In genomic region chr2:232325324-232326273, GRCh38 we compare ENCODE assay signal across 9 cellular contexts. TPM values are rescaled to one million over a fixed set of nuclear protein-coding genes. Genes with fewer than 3 reads are reported as not detected.
DNase-seq lines count a peak whose midpoint lies in the region; ATAC-seq and TF ChIP-seq lines count a peak whose summit lies in the region.
"Had no signal": no experiment of that assay in that cellular context is flagged by ENCODE, and none has a peak within 500 bp of the region (broad histone marks: within the 10 kb centered on the region; RNA-seq: fewer than 3 reads in every experiment).

No MANE protein-coding gene starts in this region.

- H3K4me3 ChIP-seq in GM06990 (replicated peaks; ENCODE audit: low read depth, low read length) (no peak overlapping the region), prostate gland (no peak overlapping the region)

- intact Hi-C loops in prostate gland (cut with DNase I) = loop anchor here (2.0 kb wide), 1 partner anchor 401 kb away; no protein-coding TSS in a partner anchor

- TF ChIP-seq POLR2A in prostate gland (IDR thresholded peaks at IDR 0.05) = no peak

- DNase-seq in GM06990 (ENCODE audit: extremely low read depth, insufficient read length) (no peak), M059J (ENCODE audit: low read depth) (peak; percentile 42), glomerular visceral epithelial cell (ENCODE audit: extremely low spot score) (peak; percentile 52), prostate gland (ENCODE audit: low spot score) (no peak), SHP77 treated with DMSO at 0.1 percent for 48 hours (lab: John Stamatoyannopoulos, UW) (no peak), cortex of kidney (lab: John Stamatoyannopoulos, UW) (no peak)

- no peaks in the 10 kb centered on the region for H3K36me3 Mint-ChIP-seq in activated T-helper 17 cell treated with anti-CD3 and anti-CD28 coated beads, Interleukin-2, amount 50 U/mL, for 72 hours (ENCODE audit: low read depth)

- H3K27ac ChIP-seq in prostate gland = no peak overlapping the region

- H3K9me3 ChIP-seq in prostate gland = no peaks in the 10 kb centered on the region

- ATAC-seq in activated T-helper 17 cell treated with anti-CD3 and anti-CD28 coated beads, Interleukin-2, amount 50 U/mL, for 72 hours (replicated peaks) = peak; percentile 42
- ATAC-seq in HG03045 (IDR thresholded peaks at IDR 0.05; ENCODE audit: unreplicated experiment) = no peak

- H3K27me3 Mint-ChIP-seq in activated T-helper 17 cell treated with anti-CD3 and anti-CD28 coated beads, Interleukin-2, amount 50 U/mL, for 72 hours = no peaks in the 10 kb centered on the region

- WGBS in prostate gland = 76% methylated on average over 19 of the region's 24 CpGs

- TF ChIP-seq CTCF in GM06990 (IDR thresholded peaks at IDR 0.05; ENCODE audit: insufficient read depth, low read length, poor library complexity, severe bottlenecking) = peak; percentile 42
- TF ChIP-seq CTCF in prostate gland (IDR thresholded peaks at IDR 0.05) = peak; percentile 58 to 76 (median 70)

- H3K27me3 ChIP-seq in GM06990 (replicated peaks; ENCODE audit: control insufficient read depth, insufficient read depth, low read length) (no peaks in the 10 kb centered on the region), prostate gland (replicated peaks; ENCODE audit: insufficient read depth) (no peaks in the 10 kb centered on the region)

- H3K4me1 ChIP-seq in prostate gland (replicated peaks) = peaks cover 23% of the 10 kb centered on the region

- H3K36me3 ChIP-seq in GM06990 (ENCODE audit: control insufficient read depth, insufficient read depth, low read length) = no peaks in the 10 kb centered on the region
- H3K36me3 ChIP-seq in prostate gland = no peaks in the 10 kb centered on the region

- peaks cover 6% of the 10 kb centered on the region for H3K4me1 Mint-ChIP-seq in activated T-helper 17 cell treated with anti-CD3 and anti-CD28 coated beads, Interleukin-2, amount 50 U/mL, for 72 hours

- no peaks in the 10 kb centered on the region for H3K9me3 Mint-ChIP-seq in activated T-helper 17 cell treated with anti-CD3 and anti-CD28 coated beads, Interleukin-2, amount 50 U/mL, for 72 hours

- H3K4me3 Mint-ChIP-seq in activated T-helper 17 cell treated with anti-CD3 and anti-CD28 coated beads, Interleukin-2, amount 50 U/mL, for 72 hours = no peak overlapping the region

- no peak overlapping the region for H3K27ac Mint-ChIP-seq in activated T-helper 17 cell treated with anti-CD3 and anti-CD28 coated beads, Interleukin-2, amount 50 U/mL, for 72 hours

RNA-seq across cellular contexts. Expression of gene ALPP, which starts 53.0 kb away (rescaled TPM):
- 0.59 and 1.5 TPM in 2 replicates for total RNA-seq in M059J (2014; rRNA removed; shearing (Covaris generic))
- under 1 TPM in 1 of 2 donors, not detected in 1; 0.19 TPM for total RNA-seq in activated T-helper 17 cell treated with anti-CD3 and anti-CD28 coated beads, Interleukin-2, amount 50 U/mL, for 72 hours
- under 1 TPM in 1 of 2 donors, not detected in 1; 0.97 TPM for total RNA-seq in prostate gland
- total RNA-seq: mononuclear cell had no signal

Comparison
In these comparisons a context has a peak if more than half of its experiments do, and no peak if none do; other contexts are left out.
1. DNase-seq: peak in M059J (single experiment) and glomerular visceral epithelial cell (single experiment); none in GM06990 (single experiment), prostate gland (single experiment), SHP77 treated with DMSO at 0.1 percent for 48 hours (single experiment) and cortex of kidney (single experiment).